ENCODE assay signal across 16 cellular contexts in genomic region chr5:173816728-173817127, GRCh38.
DNase-seq lines count a peak whose midpoint lies in the region; ATAC-seq and TF ChIP-seq lines count a peak whose summit lies in the region.
"Had no signal": no experiment of that assay in that cellular context is flagged by ENCODE, and none has a peak within 500 bp of the region (broad histone marks: within the 10 kb centered on the region; RNA-seq: fewer than 3 reads in every experiment).

No MANE protein-coding gene starts in this region.

- H3K4ac ChIP-seq in mesenchymal stem cell (ENCODE audit: low read depth in 1 of 2, low read length in 2 of 2), result no peak overlapping the region

- H3K4me2 ChIP-seq in OCI-LY7 (ENCODE audit: low read length) (peak overlapping the region; percentile 64), mesenchymal stem cell (ENCODE audit: low read length, poor library complexity, severe bottlenecking) (no peak overlapping the region)

- no peak overlapping the region for H2BK12ac ChIP-seq in mesenchymal stem cell (ENCODE audit: low read length in 2 of 2)

- intact Hi-C loops in OCI-LY7 (cut with micrococcal nuclease; ENCODE audit: unreplicated experiment), result no loop called here

- H3K36me3 ChIP-seq in OCI-LY7 (ENCODE audit: insufficient read depth, low read length) (peaks cover 14% of the 10 kb centered on the region), mesenchymal stem cell (ENCODE audit: control insufficient read depth in 1 of 2, insufficient read depth in 2 of 2, low read depth in 1 of 2, low read length in 2 of 2) (no peaks in the 10 kb centered on the region)
- H3K36me3 ChIP-seq: BLaER1 treated with 17β-estradiol and CSF1 and Interleukin-3, amounts not matched to agents 10 nM and 100 nM had no signal

- H3K9me3 ChIP-seq in OCI-LY7 (ENCODE audit: low read length) (peaks cover 33% of the 10 kb centered on the region), mesenchymal stem cell (ENCODE audit: control insufficient read depth, low read length) (no peaks in the 10 kb centered on the region)

- no peaks in the 10 kb centered on the region for H3K9me2 ChIP-seq in OCI-LY7 (ENCODE audit: insufficient read depth, low read length)

- WGBS in mesenchymal stem cell, result 95% methylated on average over 2 of the region's 5 CpGs

- H3K27ac Mint-ChIP-seq in stimulated activated memory B cell treated with anti-CD40 and anti-IgM and Interleukin-4, amounts not matched to agents 10 μg/mL and 1 μg/mL and 100 μg/mL, for 72 hours, result peak overlapping the region; percentile 35
- H3K27ac Mint-ChIP-seq: CD4-positive, alpha-beta T cell had no signal

- CTCF ChIA-PET in OCI-LY7 (lab: Charles Lee; ENCODE audit: unreplicated experiment), result no interaction called here

- no peaks in the 10 kb centered on the region for H3K27me3 ChIP-seq in mesenchymal stem cell (ENCODE audit: control insufficient read depth in 1 of 2, insufficient read depth in 1 of 2, low read length in 2 of 2)
- H3K27me3 ChIP-seq: BLaER1 treated with 17β-estradiol and CSF1 and Interleukin-3, amounts not matched to agents 10 nM and 100 nM had no signal

- peaks cover 73% of the 10 kb centered on the region for H3K4me1 Mint-ChIP-seq in stimulated activated memory B cell treated with anti-CD40 and anti-IgM and Interleukin-4, amounts not matched to agents 10 μg/mL and 1 μg/mL and 100 μg/mL, for 72 hours

- DNase-seq in NCI-H2227 (lab: John Stamatoyannopoulos, UW; ENCODE audit: unreplicated experiment), result peak; percentile 3
- DNase-seq in NCI-H2227 treated with DMSO at 0.1 percent for 48 hours (lab: John Stamatoyannopoulos, UW), result no peak
- no peak for DNase-seq in OCI-LY7 (ENCODE audit: low spot score)
- DNase-seq in mesenchymal stem cell, result no peak
- no peak for DNase-seq in substantia nigra (lab: John Stamatoyannopoulos, UW)
- DNase-seq in GF-D8 (lab: John Stamatoyannopoulos, UW), result no peak
- DNase-seq: AML-193; CD4-positive, alpha-beta T cell; DMS79; EL; HCEC 1CT had no signal

- TF ChIP-seq CTCF in OCI-LY7 (conservative IDR thresholded peaks at IDR 0.05; ENCODE audit: low read length), result no peak

- peaks cover 87% of the 10 kb centered on the region for H3K4me1 ChIP-seq in OCI-LY7 (ENCODE audit: insufficient read depth, low read length, poor library complexity, severe bottlenecking)
- peaks cover 5% of the 10 kb centered on the region for H3K4me1 ChIP-seq in mesenchymal stem cell (ENCODE audit: control insufficient read depth, insufficient read depth, low read depth, low read length)

- peak overlapping the region; percentile 89 for H2AK5ac ChIP-seq in mesenchymal stem cell (ENCODE audit: low read length, severe bottlenecking)

- BruUV-seq in OCI-LY7 (replicated peaks; lab: Mats Ljungman, UMichigan), result no TSS peak

- H4K20me1 ChIP-seq in OCI-LY7 (ENCODE audit: insufficient read depth, low read length), result no peaks in the 10 kb centered on the region
- H4K20me1 ChIP-seq: BLaER1 treated with 17β-estradiol and CSF1 and Interleukin-3, amounts not matched to agents 10 nM and 100 nM had no signal

- no peak overlapping the region for H3K18ac ChIP-seq in mesenchymal stem cell (ENCODE audit: low read depth in 1 of 2, low read length in 2 of 2)

- no peaks in the 10 kb centered on the region for H3K27me3 Mint-ChIP-seq in stimulated activated memory B cell treated with anti-CD40 and anti-IgM and Interleukin-4, amounts not matched to agents 10 μg/mL and 1 μg/mL and 100 μg/mL, for 72 hours

- H2AFZ ChIP-seq in OCI-LY7 (ENCODE audit: low read length), result peak overlapping the region; percentile 95; the same call in 1 of the 2 replicates
- H2AFZ ChIP-seq in mesenchymal stem cell (ENCODE audit: low read depth, low read length), result no peak overlapping the region

- peak overlapping the region in 1 of 2 experiments; percentile 51 for H3K23ac ChIP-seq in mesenchymal stem cell (ENCODE audit: low read length in 2 of 2)

- no peak overlapping the region for H2BK5ac ChIP-seq in mesenchymal stem cell (ENCODE audit: low read depth, low read length, poor library complexity, severe bottlenecking)

- no peak overlapping the region for H2BK15ac ChIP-seq in mesenchymal stem cell (ENCODE audit: low read depth, poor library complexity, severe bottlenecking)

- H2BK120ac ChIP-seq in mesenchymal stem cell (ENCODE audit: low read depth, low read length), result no peak overlapping the region

- no peak overlapping the region for H3K9ac ChIP-seq in mesenchymal stem cell (ENCODE audit: low read length)
- H3K9ac ChIP-seq: BLaER1 treated with 17β-estradiol and CSF1 and Interleukin-3, amounts not matched to agents 10 nM and 100 nM had no signal

- H3K4me3 Mint-ChIP-seq in stimulated activated memory B cell treated with anti-CD40 and anti-IgM and Interleukin-4, amounts not matched to agents 10 μg/mL and 1 μg/mL and 100 μg/mL, for 72 hours, result no peak overlapping the region
- H3K4me3 Mint-ChIP-seq: CD4-positive, alpha-beta T cell had no signal

- no peak overlapping the region for H3K27ac ChIP-seq in OCI-LY7 (ENCODE audit: low read depth, low read length, poor library complexity, severe bottlenecking)
- no peak overlapping the region for H3K27ac ChIP-seq in mesenchymal stem cell (ENCODE audit: low read length, poor library complexity, severe bottlenecking)
- no peak overlapping the region for H3K27ac ChIP-seq in substantia nigra (ENCODE audit: low read depth, low read length, poor library complexity, severe bottlenecking)
- H3K27ac ChIP-seq: 22Rv1; BLaER1 treated with 17β-estradiol and CSF1 and Interleukin-3, amounts not matched to agents 10 nM and 100 nM; HL-60 had no signal

- POLR2A ChIA-PET in OCI-LY7 (lab: Charles Lee), result interaction anchor here (0.6 to 1.7 kb wide), 4 partner anchors 12 to 97 kb away, joined by 3 to 5 read pairs (median 4); no protein-coding TSS in a partner anchor

- H4K8ac ChIP-seq in mesenchymal stem cell (ENCODE audit: low read length), result no peak overlapping the region

- no peak overlapping the region for H3K14ac ChIP-seq in mesenchymal stem cell (ENCODE audit: low read length in 2 of 2)

- no peaks in the 10 kb centered on the region for H3K79me2 ChIP-seq in OCI-LY7 (ENCODE audit: insufficient read depth, low read depth, low read length)

- H3K4me3 ChIP-seq in OCI-LY7 (ENCODE audit: low read depth, low read length, poor library complexity, severe bottlenecking), result no peak overlapping the region
- no peak overlapping the region for H3K4me3 ChIP-seq in mesenchymal stem cell (ENCODE audit: insufficient read depth in 1 of 2, low read depth in 1 of 2, low read length in 2 of 2)
- H3K4me3 ChIP-seq: BLaER1 treated with 17β-estradiol and CSF1 and Interleukin-3, amounts not matched to agents 10 nM and 100 nM had no signal

- H3K9me3 Mint-ChIP-seq in stimulated activated memory B cell treated with anti-CD40 and anti-IgM and Interleukin-4, amounts not matched to agents 10 μg/mL and 1 μg/mL and 100 μg/mL, for 72 hours, result peaks cover 6% of the 10 kb centered on the region
- H3K9me3 Mint-ChIP-seq: CD4-positive, alpha-beta T cell had no signal

- ATAC-seq in stimulated activated memory B cell treated with anti-CD40 and anti-IgM and Interleukin-4, amounts not matched to agents 10 μg/mL and 1 μg/mL and 100 μg/mL, for 72 hours, result no peak
- no peak for ATAC-seq in GM21529 (IDR thresholded peaks at IDR 0.05; ENCODE audit: unreplicated experiment)

- no peak overlapping the region for H4K91ac ChIP-seq in mesenchymal stem cell (ENCODE audit: low read length)

- H3K36me3 Mint-ChIP-seq in stimulated activated memory B cell treated with anti-CD40 and anti-IgM and Interleukin-4, amounts not matched to agents 10 μg/mL and 1 μg/mL and 100 μg/mL, for 72 hours, result peaks cover 17% of the 10 kb centered on the region

- no peaks in the 10 kb centered on the region for H3K79me1 ChIP-seq in mesenchymal stem cell (replicated peaks; ENCODE audit: low read length, poor library complexity, severe bottlenecking)
